ENCODE assay signal across 1 cellular context in the genomic region with DNA sequence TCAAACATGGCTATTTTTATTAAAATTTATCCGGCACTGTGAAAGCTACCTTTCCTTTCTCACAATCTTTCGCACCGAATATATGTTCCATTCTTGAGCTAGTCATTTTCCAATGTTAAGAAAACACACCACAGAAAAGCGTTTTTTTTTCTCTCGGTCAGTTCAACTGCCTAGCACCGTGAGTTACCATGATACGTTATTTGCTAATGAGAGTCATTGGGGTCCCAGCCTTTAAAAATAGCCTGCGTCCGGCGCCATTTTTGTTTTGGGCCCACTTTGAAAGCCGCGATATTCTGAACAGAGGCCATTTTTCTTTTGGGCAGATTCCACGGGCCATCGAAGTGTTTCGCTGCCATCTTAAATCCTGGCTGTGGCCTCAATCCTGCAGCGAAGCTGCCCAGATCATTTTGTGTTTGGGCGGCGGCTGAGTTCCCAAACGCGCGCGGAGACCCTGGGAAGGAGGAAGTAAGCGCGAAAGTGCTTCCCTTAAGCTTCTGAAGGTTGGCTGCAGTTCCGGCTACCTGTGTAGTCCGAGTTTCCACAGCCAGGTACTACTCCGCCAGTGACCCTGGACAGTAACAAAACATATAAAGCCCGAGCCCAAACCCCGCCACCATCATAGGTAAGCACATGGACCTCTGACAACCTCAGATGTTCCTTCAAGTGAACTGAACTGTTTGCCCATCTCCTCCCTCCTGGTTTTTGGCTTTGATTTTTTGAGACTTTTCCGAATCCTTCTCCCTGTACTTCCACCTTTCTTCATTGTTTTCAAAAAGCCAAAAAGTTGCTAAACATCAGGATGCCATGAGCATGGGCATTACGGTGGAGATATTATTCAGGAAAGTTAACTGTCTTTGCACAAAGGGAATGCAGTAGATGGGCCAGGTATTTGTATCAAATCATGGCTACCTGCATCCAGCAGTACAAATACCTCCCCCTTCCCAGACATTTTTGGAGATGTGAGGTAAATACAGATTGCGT.
A peak's percentile ranks its signal among the peaks of the same experiment; 100 is the strongest.
TF ChIP-seq lines count a peak whose summit lies in the region.

TSS of gene SLX4IP (plus strand) at position 474 of the 981 bp plus-strand sequence. CDS start 22,900 bp downstream, outside the sequence.

TF ChIP-seq in HEK293, 187 proteins besides CTCF, POLR2A, EP300 and RAD21 (continued from another document and continues in another):
- TF ChIP-seq ZNF629 (tag by site-specific recombination; IDR thresholded peaks at IDR 0.05) = 0 out of 2 replicates have a peak, but pooled peaks have one; percentile 47
- peak; percentile 86 for TF ChIP-seq ZBTB17 (tag by site-specific recombination; IDR thresholded peaks at IDR 0.05)
- no peak for TF ChIP-seq ZFP37 (tag by site-specific recombination; IDR thresholded peaks at IDR 0.05)
- TF ChIP-seq ZNF623 (tag by site-specific recombination; IDR thresholded peaks at IDR 0.05) = no peak
- TF ChIP-seq REPIN1 (tag by site-specific recombination; IDR thresholded peaks at IDR 0.05; ENCODE audit: low read depth) = no peak
- TF ChIP-seq YY2 (tag by site-specific recombination; IDR thresholded peaks at IDR 0.05) = peak; percentile 48; the same call in 1 of the 2 replicates
- TF ChIP-seq ZNF202 (tag by site-specific recombination; IDR thresholded peaks at IDR 0.05; ENCODE audit: borderline replicate concordance) = no peak
- no peak for TF ChIP-seq HOXC10 (CRISPR knock-in tag; IDR thresholded peaks at IDR 0.05)
- TF ChIP-seq, protein P1, sequence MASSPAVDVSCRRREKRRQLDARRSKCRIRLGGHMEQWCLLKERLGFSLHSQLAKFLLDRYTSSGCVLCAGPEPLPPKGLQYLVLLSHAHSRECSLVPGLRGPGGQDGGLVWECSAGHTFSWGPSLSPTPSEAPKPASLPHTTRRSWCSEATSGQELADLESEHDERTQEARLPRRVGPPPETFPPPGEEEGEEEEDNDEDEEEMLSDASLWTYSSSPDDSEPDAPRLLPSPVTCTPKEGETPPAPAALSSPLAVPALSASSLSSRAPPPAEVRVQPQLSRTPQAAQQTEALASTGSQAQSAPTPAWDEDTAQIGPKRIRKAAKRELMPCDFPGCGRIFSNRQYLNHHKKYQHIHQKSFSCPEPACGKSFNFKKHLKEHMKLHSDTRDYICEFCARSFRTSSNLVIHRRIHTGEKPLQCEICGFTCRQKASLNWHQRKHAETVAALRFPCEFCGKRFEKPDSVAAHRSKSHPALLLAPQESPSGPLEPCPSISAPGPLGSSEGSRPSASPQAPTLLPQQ (tag by site-specific recombination; IDR thresholded peaks at IDR 0.05) = 0 out of 2 replicates have a peak, but pooled peaks have one; percentile 18
- TF ChIP-seq PRDM6 (tag by site-specific recombination; IDR thresholded peaks at IDR 0.05) = no peak
- no peak for TF ChIP-seq ZNF521 (tag by site-specific recombination; IDR thresholded peaks at IDR 0.05)
- no peak for TF ChIP-seq RBAK (tag by site-specific recombination; IDR thresholded peaks at IDR 0.05)
- peak; percentile 59; the same call in 1 of the 2 replicates for TF ChIP-seq ZNF561 (tag by site-specific recombination; IDR thresholded peaks at IDR 0.05; ENCODE audit: borderline replicate concordance)
- TF ChIP-seq IKZF3 (tag by site-specific recombination; IDR thresholded peaks at IDR 0.05) = peak; percentile 54; the same call in 1 of the 2 replicates
- no peak for TF ChIP-seq ZNF510 (tag by site-specific recombination; IDR thresholded peaks at IDR 0.05; ENCODE audit: insufficient replicate concordance)
- TF ChIP-seq HIC1 (tag by site-specific recombination; IDR thresholded peaks at IDR 0.05) = no peak
- TF ChIP-seq, protein P2, sequence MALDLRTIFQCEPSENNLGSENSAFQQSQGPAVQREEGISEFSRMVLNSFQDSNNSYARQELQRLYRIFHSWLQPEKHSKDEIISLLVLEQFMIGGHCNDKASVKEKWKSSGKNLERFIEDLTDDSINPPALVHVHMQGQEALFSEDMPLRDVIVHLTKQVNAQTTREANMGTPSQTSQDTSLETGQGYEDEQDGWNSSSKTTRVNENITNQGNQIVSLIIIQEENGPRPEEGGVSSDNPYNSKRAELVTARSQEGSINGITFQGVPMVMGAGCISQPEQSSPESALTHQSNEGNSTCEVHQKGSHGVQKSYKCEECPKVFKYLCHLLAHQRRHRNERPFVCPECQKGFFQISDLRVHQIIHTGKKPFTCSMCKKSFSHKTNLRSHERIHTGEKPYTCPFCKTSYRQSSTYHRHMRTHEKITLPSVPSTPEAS (tag by site-specific recombination; IDR thresholded peaks at IDR 0.05) = no peak
- TF ChIP-seq ZXDB (tag by site-specific recombination; IDR thresholded peaks at IDR 0.05) = peak; percentile 86
- no peak for TF ChIP-seq ZNF837 (tag by site-specific recombination; IDR thresholded peaks at IDR 0.05)
- TF ChIP-seq ZNF221 (tag by site-specific recombination; IDR thresholded peaks at IDR 0.05; ENCODE audit: borderline replicate concordance) = no peak
- TF ChIP-seq WT1 (tag by site-specific recombination; IDR thresholded peaks at IDR 0.05) = no peak
- TF ChIP-seq ZNF449 (tag by site-specific recombination; IDR thresholded peaks at IDR 0.05) = 0 out of 2 replicates have a peak, but pooled peaks have one; percentile 11
- TF ChIP-seq KLF7 (tag by site-specific recombination; IDR thresholded peaks at IDR 0.05; ENCODE audit: borderline replicate concordance) = no peak
- TF ChIP-seq ZNF585B (tag by site-specific recombination; IDR thresholded peaks at IDR 0.05) = no peak
- TF ChIP-seq ZEB2 (tag by site-specific recombination; IDR thresholded peaks at IDR 0.05) = no peak
- TF ChIP-seq, protein P3, sequence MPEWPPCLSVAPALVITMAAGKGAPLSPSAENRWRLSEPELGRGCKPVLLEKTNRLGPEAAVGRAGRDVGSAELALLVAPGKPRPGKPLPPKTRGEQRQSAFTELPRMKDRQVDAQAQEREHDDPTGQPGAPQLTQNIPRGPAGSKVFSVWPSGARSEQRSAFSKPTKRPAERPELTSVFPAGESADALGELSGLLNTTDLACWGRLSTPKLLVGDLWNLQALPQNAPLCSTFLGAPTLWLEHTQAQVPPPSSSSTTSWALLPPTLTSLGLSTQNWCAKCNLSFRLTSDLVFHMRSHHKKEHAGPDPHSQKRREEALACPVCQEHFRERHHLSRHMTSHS (tag by site-specific recombination; IDR thresholded peaks at IDR 0.05) = no peak
- TF ChIP-seq ZFP3 (tag by site-specific recombination; IDR thresholded peaks at IDR 0.05; ENCODE audit: low read depth) = no peak
- TF ChIP-seq, protein P4, sequence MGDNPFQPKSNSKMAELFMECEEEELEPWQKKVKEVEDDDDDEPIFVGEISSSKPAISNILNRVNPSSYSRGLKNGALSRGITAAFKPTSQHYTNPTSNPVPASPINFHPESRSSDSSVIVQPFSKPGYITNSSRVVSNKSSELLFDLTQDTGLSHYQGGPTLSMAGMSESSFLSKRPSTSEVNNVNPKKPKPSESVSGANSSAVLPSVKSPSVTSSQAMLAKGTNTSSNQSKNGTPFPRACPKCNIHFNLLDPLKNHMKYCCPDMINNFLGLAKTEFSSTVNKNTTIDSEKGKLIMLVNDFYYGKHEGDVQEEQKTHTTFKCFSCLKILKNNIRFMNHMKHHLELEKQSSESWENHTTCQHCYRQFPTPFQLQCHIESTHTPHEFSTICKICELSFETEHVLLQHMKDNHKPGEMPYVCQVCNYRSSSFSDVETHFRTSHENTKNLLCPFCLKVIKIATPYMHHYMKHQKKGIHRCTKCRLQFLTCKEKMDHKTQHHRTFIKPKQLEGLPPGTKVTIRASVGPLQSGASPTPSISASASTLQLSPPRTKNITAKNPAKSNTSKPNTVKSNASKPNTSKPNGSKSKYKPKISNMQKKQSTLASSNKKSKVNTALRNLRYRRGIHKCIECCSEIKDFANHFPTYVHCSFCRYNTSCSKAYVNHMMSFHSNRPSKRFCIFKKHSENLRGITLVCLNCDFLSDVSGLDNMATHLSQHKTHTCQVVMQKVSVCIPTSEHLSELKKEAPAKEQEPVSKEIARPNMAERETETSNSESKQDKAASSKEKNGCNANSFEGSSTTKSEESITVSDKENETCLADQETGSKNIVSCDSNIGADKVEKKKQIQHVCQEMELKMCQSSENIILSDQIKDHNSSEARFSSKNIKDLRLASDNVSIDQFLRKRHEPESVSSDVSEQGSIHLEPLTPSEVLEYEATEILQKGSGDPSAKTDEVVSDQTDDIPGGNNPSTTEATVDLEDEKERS (tag by site-specific recombination; IDR thresholded peaks at IDR 0.05) = no peak
- TF ChIP-seq SP3 (tag by site-specific recombination; IDR thresholded peaks at IDR 0.05) = peak; percentile 69
- TF ChIP-seq ZNF24 (tag by site-specific recombination; IDR thresholded peaks at IDR 0.05) = no peak
- TF ChIP-seq ZBTB11 (tag by site-specific recombination; conservative IDR thresholded peaks at IDR 0.05; ENCODE audit: low read depth) = peak; percentile 79
- TF ChIP-seq ZNF133 (tag by site-specific recombination; IDR thresholded peaks at IDR 0.05) = no peak
- TF ChIP-seq ZFP69B (tag by site-specific recombination; IDR thresholded peaks at IDR 0.05) = no peak
- no peak for TF ChIP-seq ZNF266 (tag by site-specific recombination; IDR thresholded peaks at IDR 0.05; ENCODE audit: low read depth)
- no peak for TF ChIP-seq ZNF10 (tag by site-specific recombination; IDR thresholded peaks at IDR 0.05)
- no peak for TF ChIP-seq ZNF549 (tag by site-specific recombination; IDR thresholded peaks at IDR 0.05)
- TF ChIP-seq, protein P5, sequence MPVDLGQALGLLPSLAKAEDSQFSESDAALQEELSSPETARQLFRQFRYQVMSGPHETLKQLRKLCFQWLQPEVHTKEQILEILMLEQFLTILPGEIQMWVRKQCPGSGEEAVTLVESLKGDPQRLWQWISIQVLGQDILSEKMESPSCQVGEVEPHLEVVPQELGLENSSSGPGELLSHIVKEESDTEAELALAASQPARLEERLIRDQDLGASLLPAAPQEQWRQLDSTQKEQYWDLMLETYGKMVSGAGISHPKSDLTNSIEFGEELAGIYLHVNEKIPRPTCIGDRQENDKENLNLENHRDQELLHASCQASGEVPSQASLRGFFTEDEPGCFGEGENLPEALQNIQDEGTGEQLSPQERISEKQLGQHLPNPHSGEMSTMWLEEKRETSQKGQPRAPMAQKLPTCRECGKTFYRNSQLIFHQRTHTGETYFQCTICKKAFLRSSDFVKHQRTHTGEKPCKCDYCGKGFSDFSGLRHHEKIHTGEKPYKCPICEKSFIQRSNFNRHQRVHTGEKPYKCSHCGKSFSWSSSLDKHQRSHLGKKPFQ (tag by site-specific recombination; IDR thresholded peaks at IDR 0.05) = no peak
- TF ChIP-seq MEIS1 (CRISPR knock-in tag; IDR thresholded peaks at IDR 0.05; ENCODE audit: borderline replicate concordance) = no peak
- 0 out of 2 replicates have a peak, but pooled peaks have one; percentile 17 for TF ChIP-seq ZBTB7A (tag by site-specific recombination; IDR thresholded peaks at IDR 0.05; ENCODE audit: low read depth)
- 0 out of 2 replicates have a peak, but pooled peaks have one; percentile 23 for TF ChIP-seq ZBTB48 (tag by site-specific recombination; IDR thresholded peaks at IDR 0.05)
